ENCODE assay signal across 9 cellular contexts in genomic region chr11:68843052-68843561, GRCh38. TPM values are rescaled to one million over a fixed set of nuclear protein-coding genes. Genes with fewer than 3 reads are reported as not detected.
DNase-seq lines count a peak whose midpoint lies in the region; ATAC-seq and TF ChIP-seq lines count a peak whose summit lies in the region.
"Had no signal": no experiment of that assay in that cellular context is flagged by ENCODE, and none has a peak within 500 bp of the region (broad histone marks: within the 10 kb centered on the region; RNA-seq: fewer than 3 reads in every experiment).

No MANE protein-coding gene starts in this region.

- H3K9me3 Mint-ChIP-seq in CD14-positive monocyte, result no peaks in the 10 kb centered on the region

- H3K4me1 Mint-ChIP-seq in CD14-positive monocyte, result peaks cover 38% of the 10 kb centered on the region

- H3K27me3 ChIP-seq in Karpas-422 (ENCODE audit: low read length) (no peaks in the 10 kb centered on the region), gastroesophageal sphincter (no peaks in the 10 kb centered on the region)

- H2AFZ ChIP-seq in Karpas-422 (ENCODE audit: low read length), result peak overlapping the region; percentile 88; the same call in 1 of the 2 replicates

- H4K20me1 ChIP-seq in Karpas-422 (ENCODE audit: insufficient read depth, low read depth, low read length), result no peaks in the 10 kb centered on the region

- intact Hi-C loops in CD14-positive monocyte (cut with micrococcal nuclease), result loop anchor here (5.0 kb wide), 1 partner anchor 59 kb away; the partner anchor contains the start of genes IGHMBP2 (in 2 of the 2) and MRPL21 (in 2 of the 2)

- H3K27me3 Mint-ChIP-seq in CD14-positive monocyte (ENCODE audit: low read depth in 3 of 3), result peaks cover 4 to 14% (median 6%) of the 10 kb centered on the region in 3 donors

- H3K9me2 ChIP-seq in Karpas-422 (replicated peaks; ENCODE audit: insufficient read depth, low read length), result no peaks in the 10 kb centered on the region

- no peaks in the 10 kb centered on the region for H3K36me3 Mint-ChIP-seq in CD14-positive monocyte

- peak overlapping the region; percentile 67 for H3K4me2 ChIP-seq in Karpas-422 (ENCODE audit: low read depth, low read length, poor library complexity, severe bottlenecking)

- H3K4me1 ChIP-seq in Karpas-422 (ENCODE audit: low read length) (peaks cover 54% of the 10 kb centered on the region), gastroesophageal sphincter (peaks cover 1 to 70% (median 18%) of the 10 kb centered on the region in 3 donors)

- H3K36me3 ChIP-seq in Karpas-422 (ENCODE audit: insufficient read depth, low read length) (no peaks in the 10 kb centered on the region), gastroesophageal sphincter (no peaks in the 10 kb centered on the region)

- ATAC-seq in gastroesophageal sphincter (no peak), HG02571 (IDR thresholded peaks at IDR 0.05; ENCODE audit: unreplicated experiment) (no peak)

- peak overlapping the region; percentile 52 to 90 (median 85) for H3K27ac Mint-ChIP-seq in CD14-positive monocyte

- TF ChIP-seq EP300 in gastroesophageal sphincter (IDR thresholded peaks at IDR 0.05), result no peak

- TF ChIP-seq CTCF in CD14-positive monocyte (IDR thresholded peaks at IDR 0.05) (no peak), gastroesophageal sphincter (IDR thresholded peaks at IDR 0.05) (no peak)

- 0 out of 2 replicates have a peak, but pooled peaks cover 1% of the 10 kb centered on the region for H3K79me2 ChIP-seq in Karpas-422 (ENCODE audit: low read length)

- no peak for TF ChIP-seq POLR2A in gastroesophageal sphincter (IDR thresholded peaks at IDR 0.05)

- H3K4me3 Mint-ChIP-seq in CD14-positive monocyte, result peak overlapping the region; percentile 95 to 97

- DNase-seq in CD14-positive monocyte (ENCODE audit: low spot score) (no peak), Karpas-422 (no peak), activated T-cell treated with anti-CD3 and anti-CD28 coated beads for 48 hours (ENCODE audit: low read depth) (peak; percentile 47), NCI-H524 (lab: John Stamatoyannopoulos, UW) (no peak), mucosa of gallbladder (ENCODE audit: low spot score) (no peak)
- DNase-seq in stimulated activated CD4-positive, alpha-beta T cell treated with anti-CD3 and anti-CD28 coated beads, Interleukin-4, amount 100 ng/mL, for 1 hour, result peak; percentile 57

- peak overlapping the region; percentile 46 for H3K9ac ChIP-seq in Karpas-422 (ENCODE audit: low read length)

- H3K9me3 ChIP-seq in Karpas-422 (ENCODE audit: low read length) (no peaks in the 10 kb centered on the region), gastroesophageal sphincter (no peaks in the 10 kb centered on the region)
- H3K9me3 ChIP-seq: mucosa of descending colon had no signal

- H3K27ac ChIP-seq in Karpas-422 (ENCODE audit: low read length) (no peak overlapping the region), gastroesophageal sphincter (peak overlapping the region in 3 of 4 donors; percentile 95 to 99 (median 98))

- WGBS in gastroesophageal sphincter (ENCODE audit: low coverage in 1 of 2), 2 donors, result 29 to 33% methylated on average over 6 to 13 of the region's 23 CpGs

- H3K4me3 ChIP-seq in Karpas-422 (ENCODE audit: low read length) (peak overlapping the region; percentile 59), gastroesophageal sphincter (peak overlapping the region; percentile 22 to 96)
- H3K4me3 ChIP-seq: mucosa of descending colon had no signal

RNA-seq across cellular contexts. Expression of gene CPT1A, which starts 1.4 kb away (rescaled TPM):
- polyA plus RNA-seq in CD14-positive monocyte, result 1 to 10 TPM; 5.6 to 7.0 TPM
- total RNA-seq in Karpas-422 (2014; rRNA removed; shearing (Covaris generic); ENCODE audit: low replicate concordance), result 13.1 and 15.2 TPM in 2 replicates
- total RNA-seq in gastroesophageal sphincter, result 100 to 1,000 TPM in 1 of 4 donors, 10 to 100 TPM in 3; 33.4 to 103 (median 74.7) TPM
- 102 TPM for total RNA-seq in mucosa of gallbladder

Comparison
In these comparisons a context has a peak if more than half of its experiments do, and no peak if none do; other contexts are left out.
1. DNase-seq: peak in activated T-cell treated with anti-CD3 and anti-CD28 coated beads for 48 hours (single experiment) and stimulated activated CD4-positive, alpha-beta T cell treated with anti-CD3 and anti-CD28 coated beads, Interleukin-4, amount 100 ng/mL, for 1 hour (single experiment); none in CD14-positive monocyte (single experiment), Karpas-422 (single experiment), NCI-H524 (0 of 2) and mucosa of gallbladder (single experiment).